8 cellular contexts compared by ENCODE assay signal in genomic region chr5:10353241-10354047, GRCh38. TPM values are rescaled to one million over a fixed set of nuclear protein-coding genes. Genes with fewer than 3 reads are reported as not detected.
DNase-seq lines count a peak whose midpoint lies in the region; ATAC-seq, FAIRE-seq and TF ChIP-seq lines count a peak whose summit lies in the region.

Gene MARCHF6, plus strand, starts transcription at chr5:10353695. Its CDS starts 204 bp downstream, at chr5:10353899.

- peak within 1 kb of the TSS; percentile 98 for H3K4me3 Mint-ChIP-seq in WTC11

- 1% methylated on average over 62 of the region's 92 CpGs for WGBS in smooth muscle cell (ENCODE audit: low lambda C conversion rate)

- DNase-seq in ACHN (peak; percentile 86), NCI-H2227 treated with DMSO at 0.1 percent for 48 hours (lab: John Stamatoyannopoulos, UW) (peak; percentile 94), WTC11 (ENCODE audit: low spot score) (peak; percentile 96), bronchial epithelial cell (ENCODE audit: low read depth) (peak; percentile 86), iPS-NIHi7 (ENCODE audit: extremely low spot score) (peak; percentile 90), smooth muscle cell (lab: John Stamatoyannopoulos, UW; ENCODE audit: unreplicated experiment) (peak; percentile 77)

- no peaks in the 10 kb centered on the region for H3K36me3 Mint-ChIP-seq in WTC11

- peak within 1 kb of the TSS; percentile 99 for H3K27ac Mint-ChIP-seq in WTC11

- peaks cover 49% of the 10 kb centered on the region for H3K79me2 ChIP-seq in smooth muscle cell (ENCODE audit: low read depth)

- peak; percentile 93 for ATAC-seq in GM18907 (IDR thresholded peaks at IDR 0.05; ENCODE audit: unreplicated experiment)
- peak; percentile 81 for ATAC-seq in HG03159 (IDR thresholded peaks at IDR 0.05; ENCODE audit: unreplicated experiment)
- ATAC-seq in WTC11: peak; percentile 83

- POLR2A ChIA-PET in WTC11 (lab: Charles Lee): interaction anchor here (0.7 to 1.9 kb wide), 17 partner anchors 11 to 285 kb away, joined by 3 to 10 read pairs (median 4); partner anchors contain the start of genes ATPSCKMT and CCT5

- no peak for TF ChIP-seq CTCF in WTC11 (IDR thresholded peaks at IDR 0.05)
- TF ChIP-seq CTCF in bronchial epithelial cell (IDR thresholded peaks at IDR 0.05; ENCODE audit: insufficient read depth, low read length, severe bottlenecking): no peak
- TF ChIP-seq CTCF in smooth muscle cell (IDR thresholded peaks at IDR 0.05; ENCODE audit: borderline replicate concordance, insufficient read depth, poor library complexity, severe bottlenecking): no peak

- in situ Hi-C loops in ACHN (cut with HindIII; ENCODE audit: low pct_ligation_motif_present, low pct_unique_long_range_greater_than_20kb, low sequenced_read_pairs): no loop called here

- H3K9ac ChIP-seq in smooth muscle cell (ENCODE audit: low read depth): peak within 1 kb of the TSS; percentile 97

- no peaks in the 10 kb centered on the region for H3K27me3 ChIP-seq in bronchial epithelial cell (ENCODE audit: control insufficient read depth, insufficient read depth, low read length)
- no peaks in the 10 kb centered on the region for H3K27me3 ChIP-seq in smooth muscle cell (ENCODE audit: low read depth)

- H2AFZ ChIP-seq in smooth muscle cell (ENCODE audit: low read depth): peak within 1 kb of the TSS; percentile 67

- H3K9me3 Mint-ChIP-seq in WTC11: no peaks in the 10 kb centered on the region

- H4K20me1 ChIP-seq in smooth muscle cell (ENCODE audit: low read depth): peaks cover 41% of the 10 kb centered on the region

- H3K4me3 ChIP-seq in bronchial epithelial cell (ENCODE audit: low read depth, low read length) (peak within 1 kb of the TSS; percentile 53), smooth muscle cell (peak within 1 kb of the TSS; percentile 69)

- H3K4me1 Mint-ChIP-seq in WTC11: peaks cover 41% of the 10 kb centered on the region

- H3K36me3 ChIP-seq in bronchial epithelial cell (ENCODE audit: control insufficient read depth, insufficient read depth, low read length): no peaks in the 10 kb centered on the region
- no peaks in the 10 kb centered on the region for H3K36me3 ChIP-seq in smooth muscle cell (ENCODE audit: low read depth)

- H3F3A ChIP-seq in smooth muscle cell (ENCODE audit: low read depth): peaks cover 6% of the 10 kb centered on the region

- peaks cover 27% of the 10 kb centered on the region for H3K4me1 ChIP-seq in smooth muscle cell (ENCODE audit: low read depth)

- CTCF ChIA-PET in WTC11 (lab: Charles Lee): interaction anchor here (0.7 to 3.4 kb wide), 8 partner anchors 12 to 274 kb away, joined by 3 to 20 read pairs (median 4); no protein-coding TSS in a partner anchor

- H3K27me3 Mint-ChIP-seq in WTC11 (ENCODE audit: low read depth): peaks cover 14% of the 10 kb centered on the region

- no peak for FAIRE-seq in bronchial epithelial cell (lab: Jason Lieb, UNC)

- peak within 1 kb of the TSS; percentile 92 for H3K4me2 ChIP-seq in smooth muscle cell

- H3K9me3 ChIP-seq in smooth muscle cell (replicated peaks; ENCODE audit: low read depth): no peaks in the 10 kb centered on the region

- H3K27ac ChIP-seq in smooth muscle cell (ENCODE audit: low read depth): peak within 1 kb of the TSS; percentile 92

TF ChIP-seq in WTC11, 78 proteins besides CTCF, POLR2A, EP300 and RAD21 (continues in another document):
- TF ChIP-seq ATF1 (CRISPR knock-in tag; IDR thresholded peaks at IDR 0.05): 0 out of 2 replicates have a peak, but pooled peaks have one; percentile 24
- TF ChIP-seq ATF2 (CRISPR knock-in tag; IDR thresholded peaks at IDR 0.05; ENCODE audit: borderline replicate concordance, low read depth): no peak
- peak; percentile 58; the same call in 1 of the 2 replicates for TF ChIP-seq KAT7 (CRISPR knock-in tag; IDR thresholded peaks at IDR 0.05; ENCODE audit: borderline replicate concordance)
- TF ChIP-seq SMAD4 (CRISPR knock-in tag; IDR thresholded peaks at IDR 0.05): no peak; the same call in 1 of the 2 replicates
- no peak for TF ChIP-seq PRDM15 (CRISPR knock-in tag; IDR thresholded peaks at IDR 0.05)
- TF ChIP-seq FOXP1 (CRISPR knock-in tag; IDR thresholded peaks at IDR 0.05; ENCODE audit: borderline replicate concordance): peak; percentile 88; the same call in 1 of the 2 replicates
- TF ChIP-seq MXD4 (CRISPR knock-in tag; IDR thresholded peaks at IDR 0.05; ENCODE audit: borderline replicate concordance): no peak
- peak; percentile 81 for TF ChIP-seq ZNF219 (CRISPR knock-in tag; IDR thresholded peaks at IDR 0.05; ENCODE audit: borderline replicate concordance)
- TF ChIP-seq TCF7 (CRISPR knock-in tag; IDR thresholded peaks at IDR 0.05; ENCODE audit: low read depth): 0 out of 2 replicates have a peak, but pooled peaks have one; percentile 17
- peak; percentile 86 for TF ChIP-seq FOXK1 (CRISPR knock-in tag; IDR thresholded peaks at IDR 0.05)
- no peak for TF ChIP-seq NR3C1 (CRISPR knock-in tag; conservative IDR thresholded peaks at IDR 0.05; ENCODE audit: low read depth)
- no peak for TF ChIP-seq NR2C2 (CRISPR knock-in tag; IDR thresholded peaks at IDR 0.05)
- no peak for TF ChIP-seq ZMAT4 (CRISPR knock-in tag; IDR thresholded peaks at IDR 0.05)
- TF ChIP-seq PREB (CRISPR knock-in tag; IDR thresholded peaks at IDR 0.05; ENCODE audit: borderline replicate concordance): no peak
- TF ChIP-seq ZNF425 (CRISPR knock-in tag; conservative IDR thresholded peaks at IDR 0.05): no peak

RNA-seq across cellular contexts. Expression of gene MARCHF6, which starts in this region (rescaled TPM):
- 117 to 122 TPM (median 121 TPM) in 3 replicates for total RNA-seq in WTC11 (2021)
- total RNA-seq in bronchial epithelial cell: 62.7 and 65.0 TPM in 2 replicates
- 106 and 353 TPM in 2 replicates for total RNA-seq in smooth muscle cell
- 64.2 and 70.0 TPM in 2 replicates for polyA plus RNA-seq in smooth muscle cell

Comparison
In these comparisons a context has a peak if more than half of its experiments do, and no peak if none do; other contexts are left out.
1. Peak in every context shown above with its lines: DNase-seq, ATAC-seq, H3K4me3 ChIP-seq and H3K27ac ChIP-seq.